Comparison of ENCODE assay signal across 34 cellular contexts in genomic region chr4:121879135-121879534, GRCh38. TPM values are rescaled to one million over a fixed set of nuclear protein-coding genes. Genes with fewer than 3 reads are reported as not detected.
"Had no signal": no experiment of that assay in that cellular context is flagged by ENCODE, and none has a peak within 500 bp of the region (broad histone marks: within the 10 kb centered on the region; RNA-seq: fewer than 3 reads in every experiment).

No MANE protein-coding gene starts in this region.

- H3K9me3 ChIP-seq: adrenal gland, ascending aorta, body of pancreas, breast epithelium had no signal

- H3K4me3 ChIP-seq: adrenal gland, ascending aorta, body of pancreas, breast epithelium, cardiac muscle cell had no signal

- H3K36me3 ChIP-seq: adrenal gland, ascending aorta, brain microvascular endothelial cell had no signal

- DNase-seq: activated effector memory CD4-positive, alpha-beta T cell treated with anti-CD3 and anti-CD28 coated beads, Interleukin-2, amount 50 U/mL, for 16 hours; activated effector memory CD4-positive, alpha-beta T cell treated with Interleukin-2 at 50 U/mL for 16 hours; activated gamma-delta T cell; activated gamma-delta T cell treated with Interleukin-2 at 50 U/mL for 16 hours; activated naive CD4-positive, alpha-beta T cell; activated naive CD4-positive, alpha-beta T cell treated with anti-CD3 and anti-CD28 coated beads for 36 hours; activated naive CD4-positive, alpha-beta T cell treated with anti-CD3 and anti-CD28 coated beads, Interleukin-2, amount 10 ng/mL, durations not matched to agents 7 days and 5 days; activated naive CD4-positive, alpha-beta T cell treated with anti-CD3 and anti-CD28 coated beads, Interleukin-2, amount 50 U/mL, for 16 hours; activated naive CD4-positive, alpha-beta T cell treated with Interleukin-2 at 50 U/mL for 16 hours; activated naive CD8-positive, alpha-beta T cell treated with anti-CD3 and anti-CD28 coated beads for 36 hours; activated naive CD8-positive, alpha-beta T cell treated with anti-CD3 and anti-CD28 coated beads, Interleukin-2, amount 10 ng/mL, durations not matched to agents 7 days and 5 days; activated naive CD8-positive, alpha-beta T cell treated with anti-CD3 and anti-CD28 coated beads, Interleukin-2, amount 50 U/mL, for 24 hours; activated T-cell treated with anti-CD3 and anti-CD28 coated beads, Interleukin-2, amount 50 U/mL, for 1 hour; activated T-cell treated with anti-CD3 and anti-CD28 coated beads, Interleukin-2, amount 50 U/mL, for 24 hours; activated T-cell treated with anti-CD3 and anti-CD28 coated beads, Interleukin-2, amount 50 U/mL, for 4 hours; activated T-cell treated with anti-CD3 and anti-CD28 coated beads, Interleukin-2, amount 50 U/mL, for 48 hours; activated T-cell treated with anti-CD3 and anti-CD28 coated beads, Interleukin-2, amount 50 U/mL, for 72 hours; adrenal gland; amniotic stem cell; amygdala; anterior cingulate cortex; aorta; body of pancreas; brain microvascular endothelial cell; caudate nucleus; central memory CD4-positive, alpha-beta T cell; cerebellar nuclear complex had no signal

- H3K4me1 ChIP-seq: adrenal gland, ascending aorta, body of pancreas, breast epithelium had no signal

- H3K27me3 ChIP-seq: adrenal gland, ascending aorta, body of pancreas, brain microvascular endothelial cell, breast epithelium, cardiac muscle cell had no signal

- H3K27ac ChIP-seq: adrenal gland, ascending aorta, body of pancreas, brain microvascular endothelial cell, breast epithelium, cardiac muscle cell had no signal

- ATAC-seq: activated naive CD4-positive, alpha-beta T cell treated with anti-CD3 and anti-CD28 coated beads, Interleukin-2, amount 50 U/mL, for 72 hours; activated naive CD8-positive, alpha-beta T cell treated with anti-CD3 and anti-CD28 coated beads, Interleukin-2, amount 50 U/mL, for 24 hours; activated T-cell treated with anti-CD3 and anti-CD28 coated beads, Interleukin-2, amount 50 U/mL, for 4 hours; activated T-cell treated with anti-CD3 and anti-CD28 coated beads, Interleukin-2, amount 50 U/mL, for 72 hours; activated T-helper 17 cell treated with anti-CD3 and anti-CD28 coated beads, Interleukin-2, amount 50 U/mL, for 72 hours; body of pancreas had no signal

- FAIRE-seq: astrocyte, bronchial epithelial cell had no signal

RNA-seq across cellular contexts. Expression of gene CCNA2, which starts 55.5 kb away (rescaled TPM):
- total RNA-seq: ascending aorta had no signal
